Comparison of ENCODE assay signal across 19 cellular contexts in genomic region chr3:1611824-1612223, GRCh38.
"Had no signal": no experiment of that assay in that cellular context is flagged by ENCODE, and none has a peak within 500 bp of the region (broad histone marks: within the 10 kb centered on the region; RNA-seq: fewer than 3 reads in every experiment).

No MANE protein-coding gene starts in this region.

- H3K4me3 ChIP-seq: body of pancreas, lower lobe of right lung, sigmoid colon, transverse colon had no signal

- DNase-seq: activated CD4-positive, alpha-beta T cell treated with anti-CD3 and anti-CD28 coated beads, Interleukin-2, amount 50 U/mL, for 4 hours; activated effector memory CD4-positive, alpha-beta T cell treated with anti-CD3 and anti-CD28 coated beads, Interleukin-2, amount 50 U/mL, for 16 hours; activated T-cell treated with anti-CD3 and anti-CD28 coated beads, Interleukin-2, amount 50 U/mL, for 4 hours; amniotic stem cell; body of pancreas; effector memory CD4-positive, alpha-beta T cell; erythroblast; hippocampal formation; kidney glomerular epithelial cell; lower lobe of right lung; naive thymus-derived CD4-positive, alpha-beta T cell; sigmoid colon; stimulated activated CD4-positive, alpha-beta T cell treated with anti-CD3 and anti-CD28 coated beads, Interleukin-2, amount 100 ng/mL, for 24 hours; stimulated activated naive B cell treated with anti-CD40 and anti-IgM and Interleukin-4, amounts not matched to agents 10 μg/mL and 1 μg/mL and 100 μg/mL, for 72 hours; T-helper 2 cell; transverse colon had no signal

- H3K36me3 Mint-ChIP-seq: activated naive CD4-positive, alpha-beta T cell treated with anti-CD3 and anti-CD28 coated beads, Interleukin-2, amount 50 U/mL, for 72 hours; naive thymus-derived CD4-positive, alpha-beta T cell; stimulated activated naive B cell treated with anti-CD40 and anti-IgM and Interleukin-4, amounts not matched to agents 10 μg/mL and 1 μg/mL and 100 μg/mL, for 72 hours had no signal

- ATAC-seq: activated CD4-positive, CD25-positive, alpha-beta regulatory T cell treated with anti-CD3 and anti-CD28 coated beads, Interleukin-2, amount 50 U/mL, for 24 hours; activated naive CD4-positive, alpha-beta T cell treated with anti-CD3 and anti-CD28 coated beads, Interleukin-2, amount 50 U/mL, for 72 hours; activated T-cell treated with anti-CD3 and anti-CD28 coated beads, Interleukin-2, amount 50 U/mL, for 4 hours; body of pancreas; lower lobe of right lung; naive thymus-derived CD4-positive, alpha-beta T cell; stimulated activated naive B cell treated with anti-CD40 and anti-IgM and Interleukin-4, amounts not matched to agents 10 μg/mL and 1 μg/mL and 100 μg/mL, for 72 hours had no signal

- H3K9me3 ChIP-seq: body of pancreas, lower lobe of right lung, sigmoid colon, transverse colon had no signal

- H3K4me3 Mint-ChIP-seq: activated T-cell treated with anti-CD3 and anti-CD28 coated beads, Interleukin-2, amount 50 U/mL, for 4 hours; central memory CD8-positive, alpha-beta T cell; naive thymus-derived CD4-positive, alpha-beta T cell; stimulated activated naive B cell treated with anti-CD40 and anti-IgM and Interleukin-4, amounts not matched to agents 10 μg/mL and 1 μg/mL and 100 μg/mL, for 72 hours had no signal

- H3K27ac Mint-ChIP-seq: activated naive CD4-positive, alpha-beta T cell treated with anti-CD3 and anti-CD28 coated beads, Interleukin-2, amount 50 U/mL, for 72 hours; naive thymus-derived CD4-positive, alpha-beta T cell; stimulated activated naive B cell treated with anti-CD40 and anti-IgM and Interleukin-4, amounts not matched to agents 10 μg/mL and 1 μg/mL and 100 μg/mL, for 72 hours had no signal

- H3K4me1 Mint-ChIP-seq: central memory CD8-positive, alpha-beta T cell; naive thymus-derived CD4-positive, alpha-beta T cell; stimulated activated naive B cell treated with anti-CD40 and anti-IgM and Interleukin-4, amounts not matched to agents 10 μg/mL and 1 μg/mL and 100 μg/mL, for 72 hours had no signal

- H3K27me3 ChIP-seq: body of pancreas, sigmoid colon, transverse colon had no signal

- H3K36me3 ChIP-seq: lower lobe of right lung, sigmoid colon, transverse colon had no signal

- H3K27ac ChIP-seq: body of pancreas, lower lobe of right lung, sigmoid colon, transverse colon had no signal

- H3K9me3 Mint-ChIP-seq: stimulated activated naive B cell treated with anti-CD40 and anti-IgM and Interleukin-4, amounts not matched to agents 10 μg/mL and 1 μg/mL and 100 μg/mL, for 72 hours had no signal

- H3K4me1 ChIP-seq: body of pancreas, lower lobe of right lung had no signal

- H3K27me3 Mint-ChIP-seq: central memory CD8-positive, alpha-beta T cell; naive thymus-derived CD4-positive, alpha-beta T cell; stimulated activated naive B cell treated with anti-CD40 and anti-IgM and Interleukin-4, amounts not matched to agents 10 μg/mL and 1 μg/mL and 100 μg/mL, for 72 hours had no signal
